Comparison of ENCODE assay signal across 8 cellular contexts in the genomic region with DNA sequence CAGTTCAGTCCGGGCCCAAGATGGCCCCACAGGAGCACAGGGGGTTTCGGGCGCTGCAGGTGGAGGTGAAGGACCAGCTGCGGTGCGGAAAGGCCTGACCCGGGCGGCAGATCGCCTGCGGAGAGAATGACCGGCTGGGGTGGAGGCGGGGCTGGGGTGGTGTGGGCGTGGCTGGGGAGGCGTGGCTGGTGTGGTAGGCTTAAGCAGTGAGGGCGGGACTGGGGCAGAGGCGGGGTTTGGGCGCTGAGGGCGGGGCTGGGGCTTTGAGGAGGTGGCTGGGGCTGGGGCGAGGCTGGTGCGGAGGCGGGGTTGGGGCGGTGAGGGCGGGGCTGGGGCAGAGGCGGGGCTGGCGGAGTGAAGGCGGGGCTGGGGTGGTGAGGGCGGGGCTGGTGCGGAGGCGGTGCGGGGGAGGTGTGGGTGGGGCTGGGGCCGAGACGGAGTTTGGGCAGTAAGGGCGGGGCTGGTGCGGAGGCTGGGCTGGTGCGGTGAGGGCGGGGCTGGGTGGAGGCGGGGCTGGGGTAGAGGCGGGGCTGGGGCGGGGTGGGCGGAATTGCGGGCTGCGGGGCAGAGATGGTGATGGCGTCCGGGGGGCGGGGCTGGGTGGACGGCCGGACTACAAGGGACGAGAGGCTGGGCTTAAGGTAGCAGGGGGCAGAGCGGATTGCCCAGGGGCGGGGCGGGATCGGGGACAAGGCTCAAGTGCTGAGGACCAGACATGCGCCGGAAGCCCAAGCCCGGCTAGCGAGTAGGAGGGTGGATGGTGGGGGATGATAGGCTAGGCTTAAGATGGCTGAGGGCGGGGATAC. TPM values are rescaled to one million over a fixed set of nuclear protein-coding genes. Genes with fewer than 3 reads are reported as not detected.
DNase-seq lines count a peak whose midpoint lies in the region; ATAC-seq, FAIRE-seq and TF ChIP-seq lines count a peak whose summit lies in the region.

No MANE protein-coding gene starts in this region.

- DNase-seq in A549 (ENCODE audit: low read depth in 1 of 2, low spot score in 1 of 2): peak; percentile 97 to 98
- peak; percentile 98 for DNase-seq in NCI-H2227 (lab: John Stamatoyannopoulos, UW; ENCODE audit: unreplicated experiment)
- peak; percentile 89 to 99 (median 92) for DNase-seq in activated CD4-positive, CD25-positive, alpha-beta regulatory T cell (lab: John Stamatoyannopoulos, UW)
- peak; percentile 88 for DNase-seq in central memory CD4-positive, alpha-beta T cell
- peak; percentile 100 for DNase-seq in islet precursor cell
- DNase-seq in stimulated activated CD4-positive, alpha-beta T cell treated with anti-CD3 and anti-CD28 coated beads, Interleukin-12 subunit alpha, Interleukin-12 subunit beta, amount 100 ng/mL, for 24 hours (ENCODE audit: low read depth in 2 of 2): peak; percentile 73 to 92

- no peak for TF ChIP-seq CTCF in A549 (IDR thresholded peaks at IDR 0.05)

- POLR2A ChIA-PET in A549 (lab: Yijun Ruan, JAX): interaction anchor here (0.5 to 2.7 kb wide), 7 partner anchors 13 to 388 kb away, joined by 3 to 24 read pairs (median 4); partner anchors contain the start of genes LRRC3C, ORMDL3 and PSMD3

- peak overlapping the region; percentile 42 for H3K4me3 ChIP-seq in A549

- peak overlapping the region; percentile 93 for H3K4me2 ChIP-seq in A549

- peak; percentile 87 to 97 for ATAC-seq in A549
- peak; percentile 53 for ATAC-seq in GM18861 (IDR thresholded peaks at IDR 0.05; ENCODE audit: unreplicated experiment)
- peak; percentile 56 for ATAC-seq in HG03095 (IDR thresholded peaks at IDR 0.05; ENCODE audit: unreplicated experiment)

- H3K9me3 ChIP-seq in A549: no peaks in the 10 kb centered on the region

- TF ChIP-seq EP300 in A549 (IDR thresholded peaks at IDR 0.05): no peak

- TF ChIP-seq POLR2A in A549 (IDR thresholded peaks at IDR 0.05; ENCODE audit: low read length): peak; percentile 74

- peaks cover 10% of the 10 kb centered on the region for H3K4me1 ChIP-seq in A549

- TF ChIP-seq RAD21 in A549 (conservative IDR thresholded peaks at IDR 0.05 in 1 of 2, IDR thresholded peaks at IDR 0.05 in 1 of 2): no peak

- peak overlapping the region; percentile 66 to 88 for H3K27ac ChIP-seq in A549

- CTCF ChIA-PET in A549 (lab: Yijun Ruan, JAX): interaction anchor here (1.0 to 13.9 kb wide), 5 partner anchors 10 to 222 kb away, joined by 3 to 405 read pairs (median 6); partner anchors contain the start of genes GSDMA, MIEN1 and PSMD3

- WGBS in A549 (ENCODE audit: missing lambda C conversion rate): 3% methylated on average over 15 of the region's 56 CpGs

- FAIRE-seq in A549 (lab: Jason Lieb, UNC): peak; percentile 54

TF ChIP-seq in A549, 52 proteins besides CTCF, POLR2A, EP300 and RAD21:
- no peak for TF ChIP-seq CEBPB (IDR thresholded peaks at IDR 0.05)
- 0 out of 5 replicates have a peak, but pooled peaks of 1 of the 2 experiments have one; percentile 19 for TF ChIP-seq JUN (IDR thresholded peaks at IDR 0.05)

RNA-seq across cellular contexts. Expression of gene GSDMA, which starts 9.9 kb away (rescaled TPM):
- polyA plus RNA-seq in A549 (2011; rRNA removed) (not detected in 2 replicates), A549 (2017; fragmentation: RNase III; extraction: RNeasy Plus Mini Kit Qiagen cat#74134 plus additional on column Dnase treatment) (not detected in 3 replicates)
- polyA plus RNA-seq in A549 (2012; cell fraction: cytosol; rRNA removed): not detected in 2 replicates
- not detected in 2 replicates for polyA plus RNA-seq in A549 (2012; cell fraction: nucleus; rRNA removed)
- polyA minus RNA-seq in A549 (2011; rRNA and poly(A)+ RNA removed): not detected in 2 replicates

RNA-seq across cellular contexts. Expression of gene LRRC3C, which starts 25.3 kb away (rescaled TPM):
- polyA plus RNA-seq in A549 (2011; rRNA removed) (not detected in 2 replicates), A549 (2017; fragmentation: RNase III; extraction: RNeasy Plus Mini Kit Qiagen cat#74134 plus additional on column Dnase treatment) (not detected in 3 replicates)
- not detected in 2 replicates for polyA plus RNA-seq in A549 (2012; cell fraction: cytosol; rRNA removed)
- 0.11 TPM in 1 of 2 replicates, not detected in the other for polyA plus RNA-seq in A549 (2012; cell fraction: nucleus; rRNA removed)
- not detected in 2 replicates for polyA minus RNA-seq in A549 (2011; rRNA and poly(A)+ RNA removed)

RNA-seq across cellular contexts. Expression of gene ORMDL3, which starts 25.5 kb away (rescaled TPM):
- polyA plus RNA-seq in A549 (2011; rRNA removed) (26.9 and 49.0 TPM in 2 replicates), A549 (2017; fragmentation: RNase III; extraction: RNeasy Plus Mini Kit Qiagen cat#74134 plus additional on column Dnase treatment) (41.4 to 52.1 TPM (median 51.0 TPM) in 3 replicates)
- polyA plus RNA-seq in A549 (2012; cell fraction: cytosol; rRNA removed): 31.2 and 40.7 TPM in 2 replicates
- polyA plus RNA-seq in A549 (2012; cell fraction: nucleus; rRNA removed): 38.5 and 47.4 TPM in 2 replicates
- 73.7 and 97.9 TPM in 2 replicates for polyA minus RNA-seq in A549 (2011; rRNA and poly(A)+ RNA removed)

RNA-seq across cellular contexts. Expression of gene PSMD3, which starts 27.7 kb away (rescaled TPM):
- 87.7 and 113 TPM in 2 replicates for polyA plus RNA-seq in A549 (2011; rRNA removed)
- 172 and 210 TPM in 2 replicates for polyA plus RNA-seq in A549 (2012; cell fraction: cytosol; rRNA removed)
- 255 and 268 TPM in 2 replicates for polyA plus RNA-seq in A549 (2012; cell fraction: nucleus; rRNA removed)
- 186 to 193 TPM (median 187 TPM) in 3 replicates for polyA plus RNA-seq in A549 (2017; fragmentation: RNase III; extraction: RNeasy Plus Mini Kit Qiagen cat#74134 plus additional on column Dnase treatment)
- 146 and 167 TPM in 2 replicates for polyA minus RNA-seq in A549 (2011; rRNA and poly(A)+ RNA removed)

RNA-seq across cellular contexts. Expression of gene GSDMB, which starts 34.4 kb away (rescaled TPM):
- polyA plus RNA-seq in A549 (2011; rRNA removed) (7.7 and 9.4 TPM in 2 replicates), A549 (2017; fragmentation: RNase III; extraction: RNeasy Plus Mini Kit Qiagen cat#74134 plus additional on column Dnase treatment) (4.9 to 6.8 TPM (median 6.4 TPM) in 3 replicates)
- polyA plus RNA-seq in A549 (2012; cell fraction: cytosol; rRNA removed): 1.8 and 2.0 TPM in 2 replicates
- 11.7 and 22.0 TPM in 2 replicates for polyA plus RNA-seq in A549 (2012; cell fraction: nucleus; rRNA removed)
- 3.8 and 5.5 TPM in 2 replicates for polyA minus RNA-seq in A549 (2011; rRNA and poly(A)+ RNA removed)

Comparison
In these comparisons a context has a peak if more than half of its experiments do, and no peak if none do; other contexts are left out.
1. Peak in every context shown above with its lines: DNase-seq, ATAC-seq, H3K4me3 ChIP-seq and H3K27ac ChIP-seq.